In the genomic region with DNA sequence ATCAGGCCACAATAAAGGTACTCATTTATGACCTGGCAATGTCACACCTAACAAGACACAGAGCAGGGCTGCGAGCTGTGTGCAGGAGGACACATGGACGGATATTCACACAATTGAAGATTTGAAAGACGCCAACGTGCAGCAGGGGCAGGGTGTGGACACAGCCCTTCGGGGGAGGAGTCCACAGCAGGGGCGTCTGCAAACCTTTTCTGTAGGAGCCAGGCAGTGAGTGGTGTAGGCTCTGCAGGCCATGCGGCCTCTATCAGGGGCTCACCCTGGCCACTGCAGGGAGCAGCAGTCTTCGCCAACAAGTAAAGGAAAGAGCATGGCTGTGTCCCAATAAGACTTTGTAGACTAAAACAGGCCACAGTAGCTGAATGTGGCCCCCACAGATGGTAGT, we compare ENCODE assay signal across 25 cellular contexts.
DNase-seq lines count a peak whose midpoint lies in the region; ATAC-seq, FAIRE-seq and TF ChIP-seq lines count a peak whose summit lies in the region.
"Had no signal": no experiment of that assay in that cellular context is flagged by ENCODE, and none has a peak within 500 bp of the region (broad histone marks: within the 10 kb centered on the region; RNA-seq: fewer than 3 reads in every experiment).

No MANE protein-coding gene starts in this region.

- peak; percentile 44 for FAIRE-seq in HTR-8/SVneo (lab: Jason Lieb, UNC)
- no peak for FAIRE-seq in GM12892 (lab: Jason Lieb, UNC)
- FAIRE-seq: GM12878 had no signal

- peak; percentile 93 for ATAC-seq in WTC11
- ATAC-seq: GM12878, HCT116, SK-N-SH treated with all-trans-retinoic acid at 6 μM for 48 hours had no signal

- H3K18ac ChIP-seq in mesendoderm (ENCODE audit: low read length): no peak overlapping the region

- no peak overlapping the region for H3K4me2 ChIP-seq in mesendoderm (ENCODE audit: low read length)
- H3K4me2 ChIP-seq: BLaER1 had no signal

- DNase-seq in NCI-H2107 (lab: John Stamatoyannopoulos, UW): peak; percentile 15
- no peak for DNase-seq in NCI-H2107 treated with DMSO at 0.1 percent for 48 hours (lab: John Stamatoyannopoulos, UW; ENCODE audit: unreplicated experiment)
- no peak for DNase-seq in HTR-8/SVneo (ENCODE audit: insufficient read length, low spot score)
- no peak for DNase-seq in WTC11 (ENCODE audit: low spot score)
- DNase-seq in mesendoderm: peak; percentile 6
- DNase-seq in NCI-H446 treated with DMSO at 0.1 percent for 48 hours (lab: John Stamatoyannopoulos, UW): no peak
- DNase-seq in GM12892 (ENCODE audit: insufficient read length): no peak
- no peak for DNase-seq in NK-92 (lab: John Stamatoyannopoulos, UW; ENCODE audit: unreplicated experiment)
- DNase-seq: ACHN; CD4-positive, alpha-beta T cell; COR-L47; DMS 273 treated with DMSO at 0.1 percent for 48 hours; DMS79 treated with DMSO at 0.1 percent for 48 hours; IMR-90; MM.1S; NCI-H1048; NCI-H1417 treated with DMSO at 0.1 percent for 48 hours; NCI-H187; NCI-H2227 treated with DMSO at 0.1 percent for 48 hours; Peyer's patch had no signal

- no peaks in the 10 kb centered on the region for H3K36me3 Mint-ChIP-seq in WTC11

- TF ChIP-seq POLR2A in GM12892 (IDR thresholded peaks at IDR 0.05; ENCODE audit: low read depth, low read length): no peak

- no peak overlapping the region for H4K5ac ChIP-seq in mesendoderm (ENCODE audit: low read length)

- H3K9ac ChIP-seq in mesendoderm (ENCODE audit: low read length): no peak overlapping the region
- H3K9ac ChIP-seq: BLaER1 had no signal

- H3K27me3 Mint-ChIP-seq in WTC11 (ENCODE audit: low read depth): peaks cover 25% of the 10 kb centered on the region

- peaks cover 14% of the 10 kb centered on the region for H3K9me3 Mint-ChIP-seq in WTC11
- H3K9me3 Mint-ChIP-seq: CD4-positive, alpha-beta T cell had no signal

- H3K4ac ChIP-seq in mesendoderm (ENCODE audit: low read depth, low read length): no peak overlapping the region

- no peak overlapping the region for H2BK5ac ChIP-seq in mesendoderm (ENCODE audit: low read length)

- POLR2A ChIA-PET in WTC11 (lab: Charles Lee): no interaction called here

- H3K27ac Mint-ChIP-seq in WTC11: no peak overlapping the region
- H3K27ac Mint-ChIP-seq: CD4-positive, alpha-beta T cell had no signal

- no peak overlapping the region for H3K27ac ChIP-seq in mesendoderm (ENCODE audit: low read depth, low read length)
- H3K27ac ChIP-seq: 22Rv1, BLaER1, Peyer's patch had no signal

- no peak overlapping the region for H3K56ac ChIP-seq in mesendoderm (ENCODE audit: low read length)

- no CpG with 5 or more reads among the region's 8 CpGs for WGBS in mesendoderm (ENCODE audit: extremely low coverage, insufficient coverage, low lambda C conversion rate)

- H3K4me3 Mint-ChIP-seq in WTC11: no peak overlapping the region
- H3K4me3 Mint-ChIP-seq: CD4-positive, alpha-beta T cell had no signal

- H2BK15ac ChIP-seq in mesendoderm (replicated peaks; ENCODE audit: low read depth): no peak overlapping the region

- H4K8ac ChIP-seq in mesendoderm (ENCODE audit: low read depth, low read length): no peak overlapping the region

- H2BK120ac ChIP-seq in mesendoderm (ENCODE audit: low read depth, low read length): no peak overlapping the region

- H3K4me3 ChIP-seq in mesendoderm (ENCODE audit: low read length): no peak overlapping the region
- H3K4me3 ChIP-seq: BLaER1, GM12878, Peyer's patch had no signal

- no peaks in the 10 kb centered on the region for H3K4me1 ChIP-seq in mesendoderm (ENCODE audit: control insufficient read depth, low read depth, low read length)
- H3K4me1 ChIP-seq: BLaER1, Peyer's patch had no signal

- no peak overlapping the region for H2AK5ac ChIP-seq in mesendoderm (ENCODE audit: low read length)

- CTCF ChIA-PET in WTC11 (lab: Charles Lee): interaction anchor here (0.8 to 1.5 kb wide), 2 partner anchors 110 to 316 kb away, joined by 3 to 5 read pairs; no protein-coding TSS in a partner anchor

- no peaks in the 10 kb centered on the region for H3K79me1 ChIP-seq in mesendoderm (ENCODE audit: low read length)

- H3K4me1 Mint-ChIP-seq in WTC11: peaks cover 8% of the 10 kb centered on the region

- H3K27me3 ChIP-seq in mesendoderm (ENCODE audit: insufficient read depth, low read length, poor library complexity): no peaks in the 10 kb centered on the region
- H3K27me3 ChIP-seq: BLaER1, Peyer's patch had no signal

- no peak overlapping the region for H3K23ac ChIP-seq in mesendoderm (ENCODE audit: low read length)

- no peak for TF ChIP-seq CTCF in WTC11 (IDR thresholded peaks at IDR 0.05)

- no peaks in the 10 kb centered on the region for H3K79me2 ChIP-seq in mesendoderm (ENCODE audit: control insufficient read depth, insufficient read depth, low read length)

- H3K36me3 ChIP-seq in mesendoderm (ENCODE audit: control insufficient read depth, insufficient read depth, low read length): no peaks in the 10 kb centered on the region
- H3K36me3 ChIP-seq: BLaER1, Peyer's patch had no signal

TF ChIP-seq in WTC11, 78 proteins besides CTCF, POLR2A, EP300 and RAD21:
- TF ChIP-seq CREB1 (CRISPR knock-in tag; IDR thresholded peaks at IDR 0.05) (no peak), MAX (CRISPR knock-in tag; IDR thresholded peaks at IDR 0.05) (peak; percentile 51; the same call in 1 of the 2 replicates)

Comparison
In these comparisons a context has a peak if more than half of its experiments do, and no peak if none do; other contexts are left out.
1. DNase-seq: peak in NCI-H2107 (single experiment) and mesendoderm (single experiment); none in NCI-H2107 treated with DMSO at 0.1 percent for 48 hours (single experiment), HTR-8/SVneo (single experiment), WTC11 (single experiment), NCI-H446 treated with DMSO at 0.1 percent for 48 hours (single experiment), GM12892 (single experiment) and NK-92 (single experiment).